25 cellular contexts compared by ENCODE assay signal in genomic region chr2:64784168-64785061, GRCh38.
DNase-seq lines count a peak whose midpoint lies in the region; FAIRE-seq and TF ChIP-seq lines count a peak whose summit lies in the region.
"Had no signal": no experiment of that assay in that cellular context is flagged by ENCODE, and none has a peak within 500 bp of the region (broad histone marks: within the 10 kb centered on the region; RNA-seq: fewer than 3 reads in every experiment).

No MANE protein-coding gene starts in this region.

- no peaks in the 10 kb centered on the region for H3K27me3 Mint-ChIP-seq in neural crest cell (ENCODE audit: low read depth)
- H3K27me3 Mint-ChIP-seq: activated CD4-positive, alpha-beta memory T cell treated with anti-CD3 and anti-CD28 coated beads for 36 hours had no signal

- H4K91ac ChIP-seq in H1 (replicated peaks; ENCODE audit: insufficient read length, low read length): no peak overlapping the region

- CTCF ChIA-PET in H1 (lab: Charles Lee; ENCODE audit: partially characterized antibody): interaction anchor here (0.6 to 1.2 kb wide), 4 partner anchors 9 to 135 kb away, joined by 3 to 4 read pairs (median 4); no protein-coding TSS in a partner anchor

- no peaks in the 10 kb centered on the region for H3K9me3 Mint-ChIP-seq in neural crest cell
- H3K9me3 Mint-ChIP-seq: activated CD4-positive, alpha-beta memory T cell treated with anti-CD3 and anti-CD28 coated beads for 36 hours; CD8-positive, alpha-beta memory T cell; endodermal cell; natural killer cell had no signal

- no peak overlapping the region for H3K14ac ChIP-seq in H1 (ENCODE audit: insufficient read length)

- H3K23me2 ChIP-seq in H1 (ENCODE audit: low read depth, low read length): no peaks in the 10 kb centered on the region; the same call in 1 of the 2 replicates

- peak overlapping the region; percentile 36 for H3K27ac Mint-ChIP-seq in neural crest cell (ENCODE audit: unreplicated experiment)
- H3K27ac Mint-ChIP-seq: activated CD4-positive, alpha-beta memory T cell treated with anti-CD3 and anti-CD28 coated beads for 36 hours; brain; endodermal cell; natural killer cell had no signal

- no peaks in the 10 kb centered on the region for H3K79me1 ChIP-seq in H1 (ENCODE audit: low read depth, low read length)

- peak overlapping the region; percentile 24; the same call in 1 of the 2 replicates for H2AK5ac ChIP-seq in H1 (ENCODE audit: low read depth, low read length)

- no peak overlapping the region for H3K4ac ChIP-seq in H1 (replicated peaks; ENCODE audit: insufficient read length, low read depth, low read length)

- H3K36me3 ChIP-seq in H1 (ENCODE audit: control insufficient read depth in 2 of 4, insufficient read depth in 4 of 4, low read length in 3 of 4): no peaks in the 10 kb centered on the region
- H3K36me3 ChIP-seq: thyroid gland had no signal

- TF ChIP-seq RAD21 in H1 (IDR thresholded peaks at IDR 0.05 in 1 of 2, conservative IDR thresholded peaks at IDR 0.05 in 1 of 2; ENCODE audit: low read depth in 2 of 2, low read length in 2 of 2): no peak

- no peaks in the 10 kb centered on the region for H3K4me1 Mint-ChIP-seq in neural crest cell
- H3K4me1 Mint-ChIP-seq: CD8-positive, alpha-beta memory T cell; endodermal cell; natural killer cell had no signal

- no peaks in the 10 kb centered on the region for H3K4me1 ChIP-seq in H1 (replicated peaks in 1 of 4; ENCODE audit: control insufficient read depth in 3 of 4, insufficient read depth in 4 of 4, low read length in 3 of 4)

- POLR2A ChIA-PET in H1 (lab: Charles Lee; ENCODE audit: partially characterized antibody): interaction anchor here (0.6 to 1.6 kb wide), 2 partner anchors 7 to 54 kb away, joined by 3 read pairs; no protein-coding TSS in a partner anchor

- no peak overlapping the region for H3K4me3 ChIP-seq in H1 (ENCODE audit: extremely low read depth in 1 of 4, insufficient read depth in 2 of 4, low read depth in 3 of 4, low read length in 4 of 4)
- H3K4me3 ChIP-seq: coronary artery, thyroid gland had no signal

- WGBS in H1 (ENCODE audit: extremely low coverage in 1 of 2, insufficient coverage in 1 of 2, insufficient read length in 1 of 2, insufficient replicate concordance in 2 of 2, low coverage in 1 of 2, low lambda C conversion rate in 2 of 2, missing lambda C conversion rate in 1 of 2), 2 experiments: 85% methylated on average over 14 of the region's 14 CpGs; no CpG with 5 or more reads in 1 of the 2 experiments

- no peak overlapping the region for H3K9ac ChIP-seq in H1 (replicated peaks in 1 of 4; ENCODE audit: extremely low read depth in 1 of 4, low read depth in 3 of 4, low read length in 3 of 4)
- H3K9ac ChIP-seq: SK-N-SH had no signal

- H2BK5ac ChIP-seq in H1 (ENCODE audit: low read depth, low read length): no peak overlapping the region

- FAIRE-seq in H1 (lab: Jason Lieb, UNC): no peak
- FAIRE-seq: GM12892, RCC 7860 had no signal

- no peak overlapping the region for H2BK120ac ChIP-seq in H1 (replicated peaks; ENCODE audit: low read depth, low read length)

- peak; percentile 16 for DNase-seq in SIG-M5 treated with dmso at 0.1 percent for 504 hours (lab: John Stamatoyannopoulos, UW; ENCODE audit: unreplicated experiment)
- no peak for DNase-seq in SIG-M5 (lab: John Stamatoyannopoulos, UW)
- DNase-seq in H1 (ENCODE audit: low read depth in 1 of 2, low spot score in 2 of 2): no peak
- DNase-seq in neural crest cell (ENCODE audit: low read depth, low spot score): no peak
- DNase-seq in ureter (ENCODE audit: low spot score): peak; percentile 84
- no peak for DNase-seq in stimulated activated CD4-positive, alpha-beta T cell treated with anti-CD3 and anti-CD28 coated beads, Interleukin-2, amount 100 ng/mL, for 48 hours
- DNase-seq in activated CD8-positive, alpha-beta memory T cell treated with anti-CD3 and anti-CD28 coated beads, Interleukin-2, amount 50 U/mL, for 48 hours: no peak
- DNase-seq in nucleus accumbens (lab: John Stamatoyannopoulos, UW): no peak
- DNase-seq: activated CD4-positive, alpha-beta memory T cell treated with anti-CD3 and anti-CD28 coated beads for 36 hours; activated effector memory CD4-positive, alpha-beta T cell treated with anti-CD3 and anti-CD28 coated beads, Interleukin-2, amount 50 U/mL, for 16 hours; activated T-cell treated with anti-CD3 and anti-CD28 coated beads for 4 hours; AML-193; CD8-positive, alpha-beta memory T cell; endodermal cell; natural killer cell; NCI-H1092 treated with DMSO at 0.1 percent for 48 hours; NCI-H2081; SK-N-SH; stimulated activated naive CD4-positive, alpha-beta T cell; thyroid gland had no signal

- no peaks in the 10 kb centered on the region for H4K20me1 ChIP-seq in H1 (replicated peaks in 1 of 2; ENCODE audit: control insufficient read depth in 1 of 2, insufficient read depth in 2 of 2, low read length in 2 of 2)

- no peak overlapping the region for H2BK15ac ChIP-seq in H1 (ENCODE audit: low read length)

- no peak overlapping the region for H3K56ac ChIP-seq in H1 (replicated peaks; ENCODE audit: insufficient read length, low read depth, low read length)

- no peak overlapping the region; the same call in 1 of the 2 replicates for H2BK12ac ChIP-seq in H1 (ENCODE audit: low read depth, low read length)

- H3K9me3 ChIP-seq in H1 (ENCODE audit: insufficient read depth in 2 of 2, low read depth in 1 of 2, low read length in 1 of 2): no peaks in the 10 kb centered on the region
- H3K9me3 ChIP-seq: SK-N-SH, thyroid gland had no signal

- H3K27me3 ChIP-seq in H1 (replicated peaks in 1 of 4; ENCODE audit: control insufficient read depth in 3 of 4, extremely low read depth in 1 of 4, insufficient read depth in 3 of 4, low read length in 3 of 4): peaks cover 0 to 2% (median 0%) of the 10 kb centered on the region in 4 experiments; a peak in 1 of 7 replicates
- H3K27me3 ChIP-seq: thyroid gland had no signal

- TF ChIP-seq CTCF in H1 (IDR thresholded peaks at IDR 0.05; ENCODE audit: control extremely low read depth in 1 of 3, insufficient read depth in 1 of 3, low read depth in 1 of 3, low read length in 3 of 3) (no peak), neural crest cell (conservative IDR thresholded peaks at IDR 0.05) (no peak)

- TF ChIP-seq EP300 in H1 (IDR thresholded peaks at IDR 0.05; ENCODE audit: borderline replicate concordance in 1 of 2, low read depth in 2 of 2, low read length in 2 of 2): no peak

- H3K36me3 Mint-ChIP-seq in neural crest cell (ENCODE audit: low read depth): no peaks in the 10 kb centered on the region
- H3K36me3 Mint-ChIP-seq: activated CD4-positive, alpha-beta memory T cell treated with anti-CD3 and anti-CD28 coated beads for 36 hours; brain; CD8-positive, alpha-beta memory T cell; natural killer cell had no signal

- H3K27ac ChIP-seq in H1 (ENCODE audit: low read depth, low read length): no peak overlapping the region
- H3K27ac ChIP-seq: 22Rv1, coronary artery, thyroid gland had no signal

- peak overlapping the region; percentile 7; the same call in 1 of the 2 replicates for H3K18ac ChIP-seq in H1 (ENCODE audit: extremely low read depth, low read length)

- H3K4me2 ChIP-seq in H1 (ENCODE audit: insufficient read depth in 1 of 2, low read depth in 2 of 2, low read length in 2 of 2): no peak overlapping the region
- H3K4me2 ChIP-seq: SK-N-SH had no signal

- H4K8ac ChIP-seq in H1 (ENCODE audit: extremely low read depth, insufficient read depth, low read length): no peak overlapping the region

- H2BK20ac ChIP-seq in H1 (ENCODE audit: low read length): no peak overlapping the region

- no peak overlapping the region for H3K4me3 Mint-ChIP-seq in neural crest cell
- H3K4me3 Mint-ChIP-seq: activated CD4-positive, alpha-beta memory T cell treated with anti-CD3 and anti-CD28 coated beads for 36 hours; brain; CD8-positive, alpha-beta memory T cell; endodermal cell; natural killer cell had no signal

- H3K23ac ChIP-seq in H1 (ENCODE audit: insufficient read length): no peak overlapping the region

- H2AFZ ChIP-seq in H1 (ENCODE audit: low read length): 0 out of 2 replicates have a peak overlapping the region, but pooled peaks have one; percentile 16

- no peak overlapping the region for H4K5ac ChIP-seq in H1 (ENCODE audit: insufficient read length, low read depth, low read length)

- TF ChIP-seq POLR2A in H1 (IDR thresholded peaks at IDR 0.05; ENCODE audit: control extremely low read depth in 1 of 2, low read depth in 2 of 2, low read length in 2 of 2): no peak

- H3K79me2 ChIP-seq in H1 (ENCODE audit: control insufficient read depth in 1 of 2, insufficient read depth in 2 of 2, low read length in 2 of 2): no peaks in the 10 kb centered on the region

TF ChIP-seq in H1, 55 proteins besides CTCF, POLR2A, EP300 and RAD21:
- no peak for TF ChIP-seq CREB1 (IDR thresholded peaks at IDR 0.05)
- no peak for TF ChIP-seq POLR2AphosphoS5 (IDR thresholded peaks at IDR 0.05; ENCODE audit: low read depth, low read length)
- TF ChIP-seq EZH2 (IDR thresholded peaks at IDR 0.05; ENCODE audit: low read depth, low read length, severe bottlenecking): no peak
- TF ChIP-seq SP4 (IDR thresholded peaks at IDR 0.05; ENCODE audit: low read length): no peak
- no peak for TF ChIP-seq KDM4A (IDR thresholded peaks at IDR 0.05; ENCODE audit: low read depth, low read length, severe bottlenecking)
- no peak for TF ChIP-seq CHD2 (IDR thresholded peaks at IDR 0.05; ENCODE audit: low read length)
- no peak for TF ChIP-seq SIX5 (IDR thresholded peaks at IDR 0.05; ENCODE audit: low read depth, low read length)
- TF ChIP-seq POU5F1 (IDR thresholded peaks at IDR 0.05; ENCODE audit: low read depth, low read length): no peak
- TF ChIP-seq CBX8 (IDR thresholded peaks at IDR 0.05; ENCODE audit: borderline replicate concordance, low read depth, low read length): no peak
- TF ChIP-seq SRF (IDR thresholded peaks at IDR 0.05; ENCODE audit: low read depth, low read length): no peak

Comparison
In these comparisons a context has a peak if more than half of its experiments do, and no peak if none do; other contexts are left out.
1. DNase-seq: peak in SIG-M5 treated with dmso at 0.1 percent for 504 hours (single experiment) and ureter (single experiment); none in SIG-M5 (single experiment), H1 (0 of 2), neural crest cell (single experiment), stimulated activated CD4-positive, alpha-beta T cell treated with anti-CD3 and anti-CD28 coated beads, Interleukin-2, amount 100 ng/mL, for 48 hours (0 of 2), activated CD8-positive, alpha-beta memory T cell treated with anti-CD3 and anti-CD28 coated beads, Interleukin-2, amount 50 U/mL, for 48 hours (single experiment) and nucleus accumbens (0 of 56).